30 cellular contexts compared by ENCODE assay signal in the genomic region with DNA sequence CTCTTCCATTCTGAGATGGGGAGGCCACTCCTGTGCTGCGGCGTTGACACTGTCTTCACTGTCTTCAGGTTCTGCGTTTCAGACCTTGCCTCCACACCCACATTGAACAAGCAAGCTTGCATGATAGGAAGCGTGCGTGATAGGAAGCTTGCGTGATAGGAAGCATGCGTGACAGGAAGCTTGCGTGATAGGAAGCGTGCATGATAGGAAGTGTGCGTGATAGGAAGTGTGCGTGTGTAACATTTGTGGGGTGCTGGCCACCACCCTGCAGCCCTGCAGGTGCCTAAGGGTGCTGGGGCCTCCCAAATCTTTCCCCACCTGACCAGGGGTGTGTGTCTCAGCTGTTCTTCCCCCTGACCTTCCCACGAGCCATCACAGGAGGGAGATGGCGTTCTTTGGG.
"Had no signal": no experiment of that assay in that cellular context is flagged by ENCODE, and none has a peak within 500 bp of the region (broad histone marks: within the 10 kb centered on the region; RNA-seq: fewer than 3 reads in every experiment).

No MANE protein-coding gene starts in this region.

- H3K27me3 Mint-ChIP-seq: activated B cell treated with CpG ODN at 0.5 μM for 24 hours; activated CD8-positive, alpha-beta T cell treated with anti-CD3 and anti-CD28 coated beads for 36 hours; activated naive CD8-positive, alpha-beta T cell; activated T-helper 17 cell treated with anti-CD3 and anti-CD28 coated beads, Interleukin-2, amount 50 U/mL, for 72 hours; central memory CD8-positive, alpha-beta T cell; dendritic cell treated with granulocyte-macrophage colony-stimulating factor and Interleukin-4, amounts not matched to agents 40 ng/mL and 50 ng/mL, for 4 days; T-helper 17 cell had no signal

- H3K27ac Mint-ChIP-seq: activated B cell treated with CpG ODN at 0.5 μM for 24 hours; activated CD8-positive, alpha-beta T cell treated with anti-CD3 and anti-CD28 coated beads for 36 hours; activated T-helper 17 cell treated with anti-CD3 and anti-CD28 coated beads, Interleukin-2, amount 50 U/mL, for 72 hours; dendritic cell treated with granulocyte-macrophage colony-stimulating factor and Interleukin-4, amounts not matched to agents 40 ng/mL and 50 ng/mL, for 4 days; endodermal cell; T-helper 17 cell; T-helper 2 cell treated with Interferon-gamma antibody and Interleukin-4, amounts not matched to agents 5 μg/mL and 100 μg/mL, for 36 hours had no signal

- H3K4me1 Mint-ChIP-seq: endodermal cell had no signal

- H3K27me3 ChIP-seq: brain microvascular endothelial cell, dorsolateral prefrontal cortex had no signal

- H3K27ac ChIP-seq: brain microvascular endothelial cell, coronary artery, dorsolateral prefrontal cortex, WERI-Rb-1 had no signal

- DNase-seq: activated B cell treated with CpG ODN at 0.5 μM for 24 hours; activated CD4-positive, alpha-beta T cell treated with anti-CD3 and anti-CD28 coated beads for 48 hours; activated CD4-positive, alpha-beta T cell treated with anti-CD3 and anti-CD28 coated beads, Interleukin-2, amount 50 U/mL, for 1 hour; activated CD4-positive, alpha-beta T cell treated with anti-CD3 and anti-CD28 coated beads, Interleukin-2, amount 50 U/mL, for 48 hours; activated CD8-positive, alpha-beta memory T cell treated with anti-CD3 and anti-CD28 coated beads for 24 hours; activated CD8-positive, alpha-beta T cell treated with anti-CD3 and anti-CD28 coated beads for 36 hours; activated effector memory CD4-positive, alpha-beta T cell treated with Interleukin-2 at 50 U/mL for 16 hours; activated gamma-delta T cell treated with Interleukin-2 at 50 U/mL for 16 hours; activated naive CD4-positive, alpha-beta T cell treated with anti-CD3 and anti-CD28 coated beads, Interleukin-2, amount 50 U/mL, for 16 hours; activated naive CD4-positive, alpha-beta T cell treated with Interleukin-2 at 50 U/mL for 16 hours; activated T-cell treated with anti-CD3 and anti-CD28 coated beads, Interleukin-2, amount 50 U/mL, for 4 hours; amniotic stem cell; anterior cingulate cortex; brain microvascular endothelial cell; dorsolateral prefrontal cortex; effector memory CD4-positive, alpha-beta T cell; endodermal cell; foreskin fibroblast; T-helper 1 cell; T-helper 17 cell; T1000; WERI-Rb-1 had no signal

- ATAC-seq: activated CD4-positive, CD25-positive, alpha-beta regulatory T cell treated with anti-CD3 and anti-CD28 coated beads, Interleukin-2, amount 50 U/mL, for 24 hours; activated CD8-positive, alpha-beta T cell treated with anti-CD3 and anti-CD28 coated beads for 36 hours; activated T-cell treated with anti-CD3 and anti-CD28 coated beads, Interleukin-2, amount 50 U/mL, for 4 hours; activated T-helper 17 cell treated with anti-CD3 and anti-CD28 coated beads, Interleukin-2, amount 50 U/mL, for 72 hours; esophagus mucosa; T-helper 17 cell had no signal

- H3K4me3 Mint-ChIP-seq: activated B cell treated with CpG ODN at 0.5 μM for 24 hours; activated CD8-positive, alpha-beta T cell treated with anti-CD3 and anti-CD28 coated beads for 36 hours; activated naive CD8-positive, alpha-beta T cell; activated T-cell treated with anti-CD3 and anti-CD28 coated beads, Interleukin-2, amount 50 U/mL, for 4 hours; activated T-helper 17 cell treated with anti-CD3 and anti-CD28 coated beads, Interleukin-2, amount 50 U/mL, for 72 hours; central memory CD8-positive, alpha-beta T cell; dendritic cell treated with granulocyte-macrophage colony-stimulating factor and Interleukin-4, amounts not matched to agents 40 ng/mL and 50 ng/mL, for 4 days; endodermal cell; T-helper 17 cell; T-helper 2 cell treated with Interferon-gamma antibody and Interleukin-4, amounts not matched to agents 5 μg/mL and 100 μg/mL, for 36 hours had no signal

- H3K36me3 ChIP-seq: brain microvascular endothelial cell, WERI-Rb-1 had no signal

- H3K4me3 ChIP-seq: coronary artery, dorsolateral prefrontal cortex had no signal

- H3K9me3 Mint-ChIP-seq: activated B cell treated with CpG ODN at 0.5 μM for 24 hours; activated CD8-positive, alpha-beta T cell treated with anti-CD3 and anti-CD28 coated beads for 36 hours; activated T-cell treated with anti-CD3 and anti-CD28 coated beads, Interleukin-2, amount 50 U/mL, for 4 hours; activated T-helper 17 cell treated with anti-CD3 and anti-CD28 coated beads, Interleukin-2, amount 50 U/mL, for 72 hours; central memory CD8-positive, alpha-beta T cell; dendritic cell treated with granulocyte-macrophage colony-stimulating factor and Interleukin-4, amounts not matched to agents 40 ng/mL and 50 ng/mL, for 4 days; endodermal cell; T-helper 2 cell treated with Interferon-gamma antibody and Interleukin-4, amounts not matched to agents 5 μg/mL and 100 μg/mL, for 36 hours had no signal
